In genomic region chr2:147636238-147636887, GRCh38 we compare ENCODE assay signal across 1 cellular context.
TF ChIP-seq lines count a peak whose summit lies in the region.

No MANE protein-coding gene starts in this region.

TF ChIP-seq in IMR-90, 13 proteins besides CTCF, POLR2A, EP300 and RAD21 (continued from another document):
- TF ChIP-seq, protein P1, sequence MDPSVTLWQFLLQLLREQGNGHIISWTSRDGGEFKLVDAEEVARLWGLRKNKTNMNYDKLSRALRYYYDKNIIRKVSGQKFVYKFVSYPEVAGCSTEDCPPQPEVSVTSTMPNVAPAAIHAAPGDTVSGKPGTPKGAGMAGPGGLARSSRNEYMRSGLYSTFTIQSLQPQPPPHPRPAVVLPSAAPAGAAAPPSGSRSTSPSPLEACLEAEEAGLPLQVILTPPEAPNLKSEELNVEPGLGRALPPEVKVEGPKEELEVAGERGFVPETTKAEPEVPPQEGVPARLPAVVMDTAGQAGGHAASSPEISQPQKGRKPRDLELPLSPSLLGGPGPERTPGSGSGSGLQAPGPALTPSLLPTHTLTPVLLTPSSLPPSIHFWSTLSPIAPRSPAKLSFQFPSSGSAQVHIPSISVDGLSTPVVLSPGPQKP (IDR thresholded peaks at IDR 0.05; ENCODE audit: borderline replicate concordance, low read depth, low read length): no peak
